Comparison of ENCODE assay signal across 18 cellular contexts in the genomic region with DNA sequence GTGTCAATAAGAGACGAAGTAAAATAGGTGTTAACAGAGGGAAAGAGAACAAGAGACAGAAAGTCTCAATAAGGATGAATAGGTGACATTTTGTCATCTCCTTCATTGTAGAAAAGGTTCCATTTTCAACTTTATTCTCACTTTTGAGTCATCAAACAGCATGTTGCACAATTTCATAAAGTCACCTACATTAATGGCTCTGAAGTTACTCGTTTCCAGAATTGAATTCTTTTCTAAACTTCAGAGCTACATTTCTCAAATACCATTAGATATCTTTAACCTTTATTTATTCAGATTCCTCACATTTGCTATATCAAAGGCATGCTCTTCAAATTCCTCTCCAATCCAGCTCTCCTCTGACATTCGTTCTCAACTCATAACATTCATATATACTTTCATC. TPM values are rescaled to one million over a fixed set of nuclear protein-coding genes. Genes with fewer than 3 reads are reported as not detected.
DNase-seq lines count a peak whose midpoint lies in the region; ATAC-seq and TF ChIP-seq lines count a peak whose summit lies in the region.
"Had no signal": no experiment of that assay in that cellular context is flagged by ENCODE, and none has a peak within 500 bp of the region (broad histone marks: within the 10 kb centered on the region; RNA-seq: fewer than 3 reads in every experiment).

No MANE protein-coding gene starts in this region.

- peak overlapping the region; percentile 8; the same call in 1 of the 2 replicates for H3K4me3 Mint-ChIP-seq in HFFc6
- H3K4me3 Mint-ChIP-seq: CD8-positive, alpha-beta memory T cell; GM23338 had no signal

- H3K9me3 ChIP-seq in osteoblast (ENCODE audit: low read depth, low read length) = no peaks in the 10 kb centered on the region
- H3K9me3 ChIP-seq: A549 had no signal

- peak overlapping the region; percentile 3 for H3K4me2 ChIP-seq in osteoblast (ENCODE audit: insufficient read depth, low read length)
- H3K4me2 ChIP-seq: A549, GM23338 had no signal

- peaks cover 92% of the 10 kb centered on the region for H3K79me2 ChIP-seq in osteoblast (ENCODE audit: insufficient read depth, low read length)

- ATAC-seq in GM19351 (IDR thresholded peaks at IDR 0.05; ENCODE audit: unreplicated experiment) (no peak), GM21423 (IDR thresholded peaks at IDR 0.05; ENCODE audit: unreplicated experiment) (no peak), GM19023 (IDR thresholded peaks at IDR 0.05; ENCODE audit: unreplicated experiment) (no peak)
- ATAC-seq: A549, GM23338 had no signal

- no peaks in the 10 kb centered on the region for H3K9me3 Mint-ChIP-seq in HFFc6
- H3K9me3 Mint-ChIP-seq: CD8-positive, alpha-beta memory T cell; GM23338 had no signal

- no peak overlapping the region for H3K27ac Mint-ChIP-seq in HFFc6
- H3K27ac Mint-ChIP-seq: GM23338 had no signal

- DNase-seq in AG10803 (ENCODE audit: low read depth) (peak; percentile 31), HFFc6 (no peak), choroid plexus epithelial cell (ENCODE audit: low read depth) (peak; percentile 33), osteoblast (ENCODE audit: insufficient read length, low spot score, missing footprints) (peak; percentile 23)
- DNase-seq: C1 segment of cervical spinal cord; CD8-positive, alpha-beta memory T cell; HCEC 1CT; MM.1S; NCI-H1105; NCI-H1694; NCI-H2081 treated with DMSO at 0.1 percent for 48 hours; NK-92 treated with Interleukin-12 subunit alpha and Interleukin-12 subunit beta, amount 100 ng/mL, for 24 hours; Right ventricle myocardium superior had no signal

- no peak overlapping the region for H3K27ac ChIP-seq in osteoblast (ENCODE audit: low read depth, low read length)
- H3K27ac ChIP-seq: A549 had no signal

- no peaks in the 10 kb centered on the region for H3K27me3 Mint-ChIP-seq in HFFc6 (ENCODE audit: insufficient read depth)
- H3K27me3 Mint-ChIP-seq: CD8-positive, alpha-beta memory T cell had no signal

- H4K20me1 ChIP-seq in osteoblast (ENCODE audit: insufficient read depth, low read length) = no peaks in the 10 kb centered on the region

- peaks cover 15% of the 10 kb centered on the region for H3K4me1 ChIP-seq in osteoblast (ENCODE audit: insufficient read depth, low read length)
- H3K4me1 ChIP-seq: A549 had no signal

- H3K36me3 Mint-ChIP-seq in HFFc6 (ENCODE audit: low read depth) = peaks cover 18% of the 10 kb centered on the region
- H3K36me3 Mint-ChIP-seq: CD8-positive, alpha-beta memory T cell had no signal

- H3K4me1 Mint-ChIP-seq in HFFc6 (ENCODE audit: low read depth) = peaks cover 32% of the 10 kb centered on the region
- H3K4me1 Mint-ChIP-seq: CD8-positive, alpha-beta memory T cell; GM23338 had no signal

- H3K27me3 ChIP-seq in osteoblast (ENCODE audit: insufficient read depth, low read length) = no peaks in the 10 kb centered on the region

- H3K36me3 ChIP-seq in osteoblast (ENCODE audit: insufficient read depth, low read length) = peaks cover 14% of the 10 kb centered on the region

- no peak overlapping the region for H2AFZ ChIP-seq in osteoblast (ENCODE audit: low read length)
- H2AFZ ChIP-seq: GM23338 had no signal

- H3K4me3 ChIP-seq in AG10803 (ENCODE audit: low read length) = no peak overlapping the region
- H3K4me3 ChIP-seq in choroid plexus epithelial cell (ENCODE audit: low read depth, low read length) = no peak overlapping the region
- no peak overlapping the region for H3K4me3 ChIP-seq in osteoblast (ENCODE audit: insufficient read depth, low read length)
- H3K4me3 ChIP-seq: A549, GM23338 had no signal

- no peak for TF ChIP-seq CTCF in AG10803 (conservative IDR thresholded peaks at IDR 0.05; ENCODE audit: low read length)
- no peak for TF ChIP-seq CTCF in HFFc6 (IDR thresholded peaks at IDR 0.05)
- no peak for TF ChIP-seq CTCF in choroid plexus epithelial cell (conservative IDR thresholded peaks at IDR 0.05; ENCODE audit: low read depth, low read length)
- no peak for TF ChIP-seq CTCF in osteoblast (IDR thresholded peaks at IDR 0.05; ENCODE audit: extremely low read depth, low read depth, low read length)

RNA-seq across cellular contexts. Expression of gene ADAMTS6, which starts 13.1 kb away (rescaled TPM):
- 10 to 100 TPM; 23.1 to 29.9 (median 28.3) TPM for total RNA-seq in HFFc6 (2021; fragmentation: NEBNext Ultra II Directional; extraction: Animal tissue kit (Norgen Biotek cat#: 25700))
- 135 and 150 TPM in 2 replicates for total RNA-seq in osteoblast
